13 cellular contexts compared by ENCODE assay signal in genomic region chr7:26192485-26193087, GRCh38. TPM values are rescaled to one million over a fixed set of nuclear protein-coding genes. Genes with fewer than 3 reads are reported as not detected.
DNase-seq lines count a peak whose midpoint lies in the region; ATAC-seq, FAIRE-seq and TF ChIP-seq lines count a peak whose summit lies in the region.
"Had no signal": no experiment of that assay in that cellular context is flagged by ENCODE, and none has a peak within 500 bp of the region (broad histone marks: within the 10 kb centered on the region; RNA-seq: fewer than 3 reads in every experiment).

No MANE protein-coding gene starts in this region.

- peak overlapping the region; percentile 83 to 92 for H3K27ac Mint-ChIP-seq in T-cell

- intact Hi-C loops in HepG2 (cut with micrococcal nuclease; ENCODE audit: unreplicated experiment) = no loop called here

- peaks cover 25 to 77% of the 10 kb centered on the region in 2 experiments for H3K36me3 ChIP-seq in HepG2 (replicated peaks in 1 of 2; ENCODE audit: control insufficient read depth in 1 of 2, insufficient read depth in 2 of 2, low read length in 2 of 2)
- peaks cover 100% of the 10 kb centered on the region for H3K36me3 ChIP-seq in right atrium auricular region

- no peak for TF ChIP-seq EP300 in HepG2 (IDR thresholded peaks at IDR 0.05; ENCODE audit: low read depth in 2 of 2, low read length in 2 of 2)
- TF ChIP-seq EP300 in HepG2 (CRISPR knock-in tag; IDR thresholded peaks at IDR 0.05; ENCODE audit: borderline replicate concordance) = no peak

- H3K9me3 Mint-ChIP-seq in T-cell = no peaks in the 10 kb centered on the region

- no peak for TF ChIP-seq POLR2A in H54 (IDR thresholded peaks at IDR 0.05; ENCODE audit: low read depth, low read length)
- TF ChIP-seq POLR2A in HepG2 (IDR thresholded peaks at IDR 0.05; ENCODE audit: insufficient read depth in 1 of 2, low read depth in 2 of 2, low read length in 2 of 2) = peak in 1 of 2 experiments; percentile 40; a peak in 1 of 4 replicates

- H3K79me2 ChIP-seq in HepG2 (ENCODE audit: insufficient read depth, low read length) = peaks cover 47% of the 10 kb centered on the region

- H3K9ac ChIP-seq in HepG2 (ENCODE audit: insufficient read depth, low read depth, low read length) = no peak overlapping the region

- peaks cover 83% of the 10 kb centered on the region for H3K36me3 Mint-ChIP-seq in T-cell

- H3K9me3 ChIP-seq in HepG2 (ENCODE audit: low read length) = no peaks in the 10 kb centered on the region
- H3K9me3 ChIP-seq in right atrium auricular region = no peaks in the 10 kb centered on the region
- H3K9me3 ChIP-seq: right lobe of liver had no signal

- H3K4me1 ChIP-seq in HepG2 (ENCODE audit: insufficient read depth, low read length) = peaks cover 52% of the 10 kb centered on the region
- H3K4me1 ChIP-seq in right atrium auricular region = peaks cover 0 to 58% of the 10 kb centered on the region in 2 donors

- DNase-seq in CD1c-positive myeloid dendritic cell (ENCODE audit: extremely low spot score) (peak; percentile 66), H54 (ENCODE audit: insufficient read length, low spot score) (no peak), T-cell (no peak), HepG2 (ENCODE audit: low spot score) (no peak), foreskin fibroblast (no peak), right atrium auricular region (ENCODE audit: low spot score) (no peak)
- no peak for DNase-seq in NK-92 treated with Interleukin-12 subunit alpha and Interleukin-12 subunit beta, amount 100 ng/mL, for 24 hours (lab: John Stamatoyannopoulos, UW)
- DNase-seq: activated CD4-positive, CD25-positive, alpha-beta regulatory T cell treated with anti-CD3 and anti-CD28 coated beads, Interleukin-2, amount 50 U/mL, for 72 hours; anterior cingulate cortex; NCI-H187 treated with DMSO at 0.1 percent for 48 hours; right lobe of liver had no signal

- no TSS peak for BruUV-seq in HepG2 (replicated peaks; lab: Mats Ljungman, UMichigan)

- H3K27ac ChIP-seq in HepG2 (ENCODE audit: extremely low read length, insufficient read depth, low read length) (no peak overlapping the region), right atrium auricular region (no peak overlapping the region)
- H3K27ac ChIP-seq: right lobe of liver had no signal

- peak overlapping the region; percentile 29 to 96 (median 65) for H3K4me3 Mint-ChIP-seq in T-cell

- H3K27me3 ChIP-seq in HepG2 (ENCODE audit: control insufficient read depth in 1 of 2, insufficient read depth in 2 of 2, low read length in 2 of 2) (no peaks in the 10 kb centered on the region), right atrium auricular region (no peaks in the 10 kb centered on the region)
- H3K27me3 ChIP-seq: right lobe of liver had no signal

- H3K4me1 Mint-ChIP-seq in T-cell = peaks cover 92 to 94% (median 92%) of the 10 kb centered on the region in 3 donors

- TF ChIP-seq CTCF in HepG2 (CRISPR knock-in tag; IDR thresholded peaks at IDR 0.05) (no peak), foreskin fibroblast (IDR thresholded peaks at IDR 0.05; ENCODE audit: low read depth, low read length) (no peak), right atrium auricular region (IDR thresholded peaks at IDR 0.05) (no peak)

- H3K4me2 ChIP-seq in HepG2 (ENCODE audit: low read depth, low read length) = no peak overlapping the region

- no peak overlapping the region for H3K4me3 ChIP-seq in HepG2 (replicated peaks in 1 of 3; ENCODE audit: insufficient read depth in 1 of 3, low read depth in 2 of 3, low read length in 3 of 3)
- H3K4me3 ChIP-seq in foreskin fibroblast (ENCODE audit: low read depth in 1 of 2, low read length in 2 of 2) = no peak overlapping the region
- H3K4me3 ChIP-seq in right atrium auricular region = no peak overlapping the region
- H3K4me3 ChIP-seq: right lobe of liver had no signal

- ATAC-seq in T-cell (replicated peaks in 1 of 4) (no peak), HepG2 (no peak), HG03571 (IDR thresholded peaks at IDR 0.05; ENCODE audit: unreplicated experiment) (no peak)

- no peaks in the 10 kb centered on the region for H3K27me3 Mint-ChIP-seq in T-cell

- POLR2A ChIA-PET in T-cell (lab: Charles Lee) (interaction anchor here (0.6 to 2.8 kb wide), 20 partner anchors 7 to 1498 kb away, joined by 3 to 19 read pairs (median 4); partner anchors contain the start of genes HNRNPA2B1 (in 2 of the 2), CBX3 (in 1 of the 2) and NFE2L3 (in 1 of the 2)), HepG2 (lab: Yijun Ruan, JAX) (interaction anchor here (1.5 to 2.3 kb wide), 4 partner anchors 7 to 41 kb away, joined by 4 to 13 read pairs (median 6); partner anchors contain the start of genes CBX3, HNRNPA2B1 and NFE2L3)

- CTCF ChIA-PET in T-cell (lab: Charles Lee) = interaction anchor here (0.7 to 2.4 kb wide), 14 partner anchors 8 to 114 kb away, joined by 3 to 9 read pairs (median 4); partner anchors contain the start of genes HNRNPA2B1 (in 1 of the 2) and NFE2L3 (in 1 of the 2)
- CTCF ChIA-PET in HepG2 (lab: Yijun Ruan, JAX; ENCODE audit: low intra/inter-chr PET ratio, low total read pairs) = no interaction called here

- FAIRE-seq in H54 (lab: Jason Lieb, UNC) (peak; percentile 6), HepG2 (lab: Jason Lieb, UNC) (no peak)
- FAIRE-seq: urothelium cell line had no signal

- 97% methylated on average over 3 of the region's 3 CpGs for WGBS in HepG2 (ENCODE audit: low lambda C conversion rate)

- TF ChIP-seq RAD21 in HepG2 (CRISPR knock-in tag; IDR thresholded peaks at IDR 0.05) = no peak

- peaks cover 93% of the 10 kb centered on the region for H4K20me1 ChIP-seq in HepG2 (ENCODE audit: insufficient read depth, low read length)

- no peak overlapping the region for H2AFZ ChIP-seq in HepG2 (ENCODE audit: low read length)

- in situ Hi-C loops in HepG2 (cut with HindIII; ENCODE audit: extremely low pct_ligation_motif_present, low pct_unique_long_range_greater_than_20kb) = no loop called here

RNA-seq across cellular contexts. Expression of gene HNRNPA2B1, which starts 8.0 kb away (rescaled TPM):
- total RNA-seq in T-cell = 100 to 1,000 TPM; 388 to 478 (median 411) TPM
- 412 and 636 TPM in 2 replicates for total RNA-seq in HepG2 (2016; rRNA removed; fragmentation: Illumina TruSeq; extraction: Trizol)
- 31.5 and 36.0 TPM in 2 replicates for total RNA-seq in HepG2 (2016; cell fraction: cytosol; rRNA removed; fragmentation: Illumina TruSeq; extraction: Trizol; ENCODE audit: low read depth)
- 434 and 632 TPM in 2 replicates for total RNA-seq in HepG2 (2016; cell fraction: insoluble cytoplasmic fraction; rRNA removed; fragmentation: Illumina TruSeq; extraction: Trizol)
- 69.3 and 71.5 TPM in 2 replicates for total RNA-seq in HepG2 (2016; cell fraction: membrane; rRNA removed; fragmentation: Illumina TruSeq; extraction: Trizol)
- total RNA-seq in HepG2 (2016; cell fraction: nucleus; rRNA removed; fragmentation: Illumina TruSeq; extraction: Trizol) = 305 and 307 TPM in 2 replicates
- 144 and 193 TPM in 2 replicates for polyA plus RNA-seq in HepG2 (2011; rRNA removed)
- 105 and 119 TPM in 2 replicates for polyA plus RNA-seq in HepG2 (2011; cell fraction: cytosol; rRNA removed)
- 173 and 254 TPM in 2 replicates for polyA plus RNA-seq in HepG2 (2011; cell fraction: nucleus; rRNA removed)
- 348 and 727 TPM in 2 replicates for polyA plus RNA-seq in HepG2 (2012)
- 50.3 and 54.5 TPM in 2 replicates for polyA plus RNA-seq in HepG2 (2016; cell fraction: cytosol; fragmentation: Illumina TruSeq; extraction: Trizol; ENCODE audit: low read depth)
- 1,958 and 2,163 TPM in 2 replicates for polyA plus RNA-seq in HepG2 (2016; cell fraction: insoluble cytoplasmic fraction; fragmentation: Illumina TruSeq; extraction: Trizol; ENCODE audit: low read depth)
- polyA plus RNA-seq in HepG2 (2016; cell fraction: membrane; fragmentation: Illumina TruSeq; extraction: Trizol; ENCODE audit: low read depth) = 95.2 and 104 TPM in 2 replicates
- polyA plus RNA-seq in HepG2 (2016; cell fraction: nucleus; fragmentation: Illumina TruSeq; extraction: Trizol; ENCODE audit: insufficient read depth, low read depth) = 1,155 and 1,186 TPM in 2 replicates
- polyA minus RNA-seq in HepG2 (2011; rRNA and poly(A)+ RNA removed; ENCODE audit: low replicate concordance) = 47.8 and 128 TPM in 2 replicates
- 103 and 153 TPM in 2 replicates for polyA minus RNA-seq in HepG2 (2011; cell fraction: cytosol; rRNA and poly(A)+ RNA removed)
- 372 and 389 TPM in 2 replicates for polyA minus RNA-seq in HepG2 (2011; cell fraction: nucleus; rRNA and poly(A)+ RNA removed)
- total RNA-seq in right atrium auricular region = 100 to 1,000 TPM; 124 to 160 TPM

RNA-seq across cellular contexts. Expression of gene CBX3, which starts 9.0 kb away (rescaled TPM):
- total RNA-seq in T-cell (100 to 1,000 TPM; 106 to 155 (median 148) TPM), HepG2 (2016; rRNA removed; fragmentation: Illumina TruSeq; extraction: Trizol) (249 and 355 TPM in 2 replicates), right atrium auricular region (10 to 100 TPM; 37.9 to 43.3 TPM)
- 79.1 and 86.5 TPM in 2 replicates for total RNA-seq in HepG2 (2016; cell fraction: cytosol; rRNA removed; fragmentation: Illumina TruSeq; extraction: Trizol; ENCODE audit: low read depth)
- total RNA-seq in HepG2 (2016; cell fraction: insoluble cytoplasmic fraction; rRNA removed; fragmentation: Illumina TruSeq; extraction: Trizol) = 257 and 354 TPM in 2 replicates
- total RNA-seq in HepG2 (2016; cell fraction: membrane; rRNA removed; fragmentation: Illumina TruSeq; extraction: Trizol) = 129 and 141 TPM in 2 replicates
- 151 and 169 TPM in 2 replicates for total RNA-seq in HepG2 (2016; cell fraction: nucleus; rRNA removed; fragmentation: Illumina TruSeq; extraction: Trizol)
- polyA plus RNA-seq in HepG2 (2011; rRNA removed) = 36.3 and 53.9 TPM in 2 replicates
- polyA plus RNA-seq in HepG2 (2011; cell fraction: cytosol; rRNA removed) = 17.4 and 18.2 TPM in 2 replicates
- polyA plus RNA-seq in HepG2 (2011; cell fraction: nucleus; rRNA removed) = 60.4 and 70.5 TPM in 2 replicates
- 123 and 165 TPM in 2 replicates for polyA plus RNA-seq in HepG2 (2012)
- polyA plus RNA-seq in HepG2 (2016; cell fraction: cytosol; fragmentation: Illumina TruSeq; extraction: Trizol; ENCODE audit: low read depth) = 76.0 and 83.8 TPM in 2 replicates
- polyA plus RNA-seq in HepG2 (2016; cell fraction: insoluble cytoplasmic fraction; fragmentation: Illumina TruSeq; extraction: Trizol; ENCODE audit: low read depth) = 424 and 453 TPM in 2 replicates
- 117 TPM in 2 replicates for polyA plus RNA-seq in HepG2 (2016; cell fraction: membrane; fragmentation: Illumina TruSeq; extraction: Trizol; ENCODE audit: low read depth)
- 228 and 229 TPM in 2 replicates for polyA plus RNA-seq in HepG2 (2016; cell fraction: nucleus; fragmentation: Illumina TruSeq; extraction: Trizol; ENCODE audit: insufficient read depth, low read depth)
- polyA minus RNA-seq in HepG2 (2011; rRNA and poly(A)+ RNA removed; ENCODE audit: low replicate concordance) = 10.5 and 24.1 TPM in 2 replicates
- 15.5 and 20.0 TPM in 2 replicates for polyA minus RNA-seq in HepG2 (2011; cell fraction: cytosol; rRNA and poly(A)+ RNA removed)
- polyA minus RNA-seq in HepG2 (2011; cell fraction: nucleus; rRNA and poly(A)+ RNA removed) = 110 and 122 TPM in 2 replicates

RNA-seq across cellular contexts. Expression of gene NFE2L3, which starts 40.6 kb away (rescaled TPM):
- total RNA-seq in T-cell = 1 to 10 TPM; 1.8 to 6.2 (median 5.1) TPM
- 8.8 and 19.4 TPM in 2 replicates for total RNA-seq in HepG2 (2016; rRNA removed; fragmentation: Illumina TruSeq; extraction: Trizol)
- 0.53 and 1.2 TPM in 2 replicates for total RNA-seq in HepG2 (2016; cell fraction: cytosol; rRNA removed; fragmentation: Illumina TruSeq; extraction: Trizol; ENCODE audit: low read depth)
- total RNA-seq in HepG2 (2016; cell fraction: insoluble cytoplasmic fraction; rRNA removed; fragmentation: Illumina TruSeq; extraction: Trizol) = 9.2 and 13.8 TPM in 2 replicates
- total RNA-seq in HepG2 (2016; cell fraction: membrane; rRNA removed; fragmentation: Illumina TruSeq; extraction: Trizol) = 2.0 and 3.5 TPM in 2 replicates
- total RNA-seq in HepG2 (2016; cell fraction: nucleus; rRNA removed; fragmentation: Illumina TruSeq; extraction: Trizol) = 13.7 and 26.6 TPM in 2 replicates
- polyA plus RNA-seq in HepG2 (2011; rRNA removed) = 8.9 and 11.4 TPM in 2 replicates
- 4.1 and 7.8 TPM in 2 replicates for polyA plus RNA-seq in HepG2 (2011; cell fraction: cytosol; rRNA removed)
- polyA plus RNA-seq in HepG2 (2011; cell fraction: nucleus; rRNA removed) = 1.6 and 2.1 TPM in 2 replicates
- 10.7 and 12.2 TPM in 2 replicates for polyA plus RNA-seq in HepG2 (2012)
- 0.64 and 0.67 TPM in 2 replicates for polyA plus RNA-seq in HepG2 (2016; cell fraction: cytosol; fragmentation: Illumina TruSeq; extraction: Trizol; ENCODE audit: low read depth)
- polyA plus RNA-seq in HepG2 (2016; cell fraction: insoluble cytoplasmic fraction; fragmentation: Illumina TruSeq; extraction: Trizol; ENCODE audit: low read depth) = 8.0 and 8.2 TPM in 2 replicates
- polyA plus RNA-seq in HepG2 (2016; cell fraction: membrane; fragmentation: Illumina TruSeq; extraction: Trizol; ENCODE audit: low read depth) = 1.1 and 1.3 TPM in 2 replicates
- polyA plus RNA-seq in HepG2 (2016; cell fraction: nucleus; fragmentation: Illumina TruSeq; extraction: Trizol; ENCODE audit: insufficient read depth, low read depth) = 19.6 and 24.6 TPM in 2 replicates
- 0.07 and 5.9 TPM in 2 replicates for polyA minus RNA-seq in HepG2 (2011; rRNA and poly(A)+ RNA removed; ENCODE audit: low replicate concordance)
- 7.8 and 8.8 TPM in 2 replicates for polyA minus RNA-seq in HepG2 (2011; cell fraction: cytosol; rRNA and poly(A)+ RNA removed)
- polyA minus RNA-seq in HepG2 (2011; cell fraction: nucleus; rRNA and poly(A)+ RNA removed) = 3.7 and 7.1 TPM in 2 replicates
- total RNA-seq in right atrium auricular region = 1 to 10 TPM in 1 of 2 donors, under 1 TPM in 1; 0.63 to 1.8 TPM
